In genomic region chr6:3742426-3743344, GRCh38 we compare ENCODE assay signal across 8 cellular contexts. TPM values are rescaled to one million over a fixed set of nuclear protein-coding genes. Genes with fewer than 3 reads are reported as not detected.
DNase-seq lines count a peak whose midpoint lies in the region; ATAC-seq and TF ChIP-seq lines count a peak whose summit lies in the region.

No MANE protein-coding gene starts in this region.

- ATAC-seq in HG03571 (IDR thresholded peaks at IDR 0.05; ENCODE audit: unreplicated experiment): peak; percentile 58

- H3K4me2 ChIP-seq in OCI-LY1 (ENCODE audit: low read length): peak overlapping the region; percentile 53

- H2AFZ ChIP-seq in OCI-LY1 (ENCODE audit: low read length): peak overlapping the region; percentile 100

- H3F3A ChIP-seq in OCI-LY1 (ENCODE audit: insufficient read depth, low read length): no peaks in the 10 kb centered on the region

- no peaks in the 10 kb centered on the region for H3K36me3 ChIP-seq in BE2C
- no peaks in the 10 kb centered on the region for H3K36me3 ChIP-seq in OCI-LY1 (ENCODE audit: insufficient read depth, low read length)
- peaks cover 13 to 17% of the 10 kb centered on the region in 2 donors for H3K36me3 ChIP-seq in muscle layer of duodenum (ENCODE audit: control insufficient read depth in 1 of 2, insufficient read depth in 2 of 2, low read length in 2 of 2)

- peak; percentile 86 for TF ChIP-seq CTCF in BE2C (IDR thresholded peaks at IDR 0.05; ENCODE audit: low read depth, low read length)
- TF ChIP-seq CTCF in OCI-LY1 (IDR thresholded peaks at IDR 0.05; ENCODE audit: low read length): peak; percentile 93

- H3K27ac ChIP-seq in OCI-LY1 (ENCODE audit: low read depth, low read length, poor library complexity, severe bottlenecking) (no peak overlapping the region), epithelial cell of prostate (peak overlapping the region; percentile 35), muscle layer of duodenum (ENCODE audit: low read length) (peak overlapping the region; percentile 92)

- DNase-seq in BE2C (peak; percentile 78), GM19238 (ENCODE audit: insufficient read length, low spot score) (peak; percentile 74), epithelial cell of prostate (ENCODE audit: low read depth, low spot score) (no peak)
- DNase-seq in activated CD8-positive, alpha-beta memory T cell treated with anti-CD3 and anti-CD28 coated beads, Interleukin-2, amount 50 U/mL, for 48 hours: peak; percentile 99
- DNase-seq in stimulated activated CD8-positive, alpha-beta memory T cell treated with anti-CD3 and anti-CD28 coated beads, Interleukin-7, amount 100 ng/mL, for 1 hour (ENCODE audit: low read depth in 2 of 2): peak; percentile 85 to 90

- H3K9me3 ChIP-seq in BE2C: no peaks in the 10 kb centered on the region
- no peaks in the 10 kb centered on the region for H3K9me3 ChIP-seq in OCI-LY1 (ENCODE audit: low read length)
- no peaks in the 10 kb centered on the region for H3K9me3 ChIP-seq in muscle layer of duodenum (ENCODE audit: control insufficient read depth in 1 of 2, low read length in 2 of 2)

- H3K4me1 ChIP-seq in BE2C: peaks cover 2% of the 10 kb centered on the region; the same call in 1 of the 2 replicates
- H3K4me1 ChIP-seq in OCI-LY1 (ENCODE audit: insufficient read depth, low read length, severe bottlenecking): peaks cover 11% of the 10 kb centered on the region
- peaks cover 19 to 71% of the 10 kb centered on the region in 2 donors for H3K4me1 ChIP-seq in muscle layer of duodenum (ENCODE audit: control insufficient read depth in 1 of 2, insufficient read depth in 2 of 2, low read length in 2 of 2)

- H3K9me2 ChIP-seq in OCI-LY1 (ENCODE audit: low read depth, low read length): no peaks in the 10 kb centered on the region

- peaks cover 23% of the 10 kb centered on the region for H3K27me3 ChIP-seq in BE2C
- H3K27me3 ChIP-seq in OCI-LY1 (ENCODE audit: insufficient read depth, low read length): no peaks in the 10 kb centered on the region; the same call in 1 of the 2 replicates
- no peaks in the 10 kb centered on the region for H3K27me3 ChIP-seq in muscle layer of duodenum (ENCODE audit: low read depth, low read length)

- H3K4me3 ChIP-seq in BE2C (ENCODE audit: low read depth, low read length): no peak overlapping the region
- H3K4me3 ChIP-seq in OCI-LY1 (ENCODE audit: low read depth, low read length, poor library complexity, severe bottlenecking): peak overlapping the region; percentile 29
- H3K4me3 ChIP-seq in muscle layer of duodenum (ENCODE audit: low read depth in 1 of 2, low read length in 2 of 2): peak overlapping the region; percentile 37 to 39

- no peaks in the 10 kb centered on the region for H3K79me2 ChIP-seq in OCI-LY1 (ENCODE audit: insufficient read depth, low read length)

- peak overlapping the region; percentile 26; the same call in 1 of the 2 replicates for H3K9ac ChIP-seq in OCI-LY1 (ENCODE audit: low read length)

- no peaks in the 10 kb centered on the region for H4K20me1 ChIP-seq in OCI-LY1 (ENCODE audit: insufficient read depth, low read length)

RNA-seq across cellular contexts. Expression of gene PXDC1, which starts 8.8 kb away (rescaled TPM):
- polyA plus RNA-seq in BE2C (2012; ENCODE audit: insufficient read depth, insufficient read length, low read depth): not detected
